Comparison of ENCODE assay signal across 8 cellular contexts in genomic region chr11:111635706-111636045, GRCh38. TPM values are rescaled to one million over a fixed set of nuclear protein-coding genes. Genes with fewer than 3 reads are reported as not detected.
DNase-seq lines count a peak whose midpoint lies in the region; ATAC-seq lines count a peak whose summit lies in the region.

No MANE protein-coding gene starts in this region.

- ATAC-seq in Right ventricle myocardium inferior (peak; percentile 96), GM21515 (IDR thresholded peaks at IDR 0.05; ENCODE audit: unreplicated experiment) (no peak)

- DNase-seq in Right ventricle myocardium inferior (ENCODE audit: missing footprints) (no peak), cardiac septum (ENCODE audit: low spot score) (no peak), dermis blood vessel endothelial cell (peak; percentile 6), middle frontal gyrus (ENCODE audit: extremely low spot score, low spot score) (peak; percentile 60), NCI-H2227 treated with DMSO at 0.1 percent for 48 hours (lab: John Stamatoyannopoulos, UW) (no peak), DMS53 treated with DMSO at 0.1 percent for 48 hours (lab: John Stamatoyannopoulos, UW; ENCODE audit: unreplicated experiment) (no peak), GF-D8 (lab: John Stamatoyannopoulos, UW) (no peak)

- intact Hi-C loops in Right ventricle myocardium inferior (cut with DNase I) = loop anchor here (5.0 kb wide), 1 partner anchor 57 kb away; no protein-coding TSS in a partner anchor
- intact Hi-C loops in cardiac septum (cut with DNase I) = loop anchor here (5.0 kb wide), 1 partner anchor 67 kb away; no protein-coding TSS in a partner anchor

RNA-seq across cellular contexts. Expression of gene SIK2, which starts 33.4 kb away (rescaled TPM):
- total RNA-seq in Right ventricle myocardium inferior (15.9 TPM), cardiac septum (27.3 TPM), dermis blood vessel endothelial cell (12.8 and 13.2 TPM in 2 replicates)

Comparison
In these comparisons a context has a peak if more than half of its experiments do, and no peak if none do; other contexts are left out.
1. DNase-seq: peak in dermis blood vessel endothelial cell (single experiment) and middle frontal gyrus (single experiment); none in Right ventricle myocardium inferior (single experiment), cardiac septum (single experiment), NCI-H2227 treated with DMSO at 0.1 percent for 48 hours (single experiment), DMS53 treated with DMSO at 0.1 percent for 48 hours (single experiment) and GF-D8 (single experiment).